In genomic region chr10:34723746-34724145, GRCh38 we compare ENCODE assay signal across 8 cellular contexts.
A peak's percentile ranks its signal among the peaks of the same experiment; 100 is the strongest.
DNase-seq lines count a peak whose midpoint lies in the region; ATAC-seq, FAIRE-seq and TF ChIP-seq lines count a peak whose summit lies in the region.

No MANE protein-coding gene starts in this region.

- peak; percentile 48 for ATAC-seq in GM21529 (IDR thresholded peaks at IDR 0.05; ENCODE audit: unreplicated experiment)
- no peak for ATAC-seq in HG03280 (IDR thresholded peaks at IDR 0.05; ENCODE audit: unreplicated experiment)

- no peak overlapping the region for H2BK12ac ChIP-seq in H1 (ENCODE audit: low read depth, low read length)

- H3K27me3 ChIP-seq in H1 (replicated peaks in 1 of 4; ENCODE audit: control insufficient read depth in 3 of 4, extremely low read depth in 1 of 4, insufficient read depth in 3 of 4, low read length in 3 of 4) (no peaks in the 10 kb centered on the region), muscle layer of colon (ENCODE audit: control insufficient read depth in 1 of 2, insufficient read depth in 2 of 2, low read length in 2 of 2) (no peaks in the 10 kb centered on the region)

- H3K9ac ChIP-seq in H1 (replicated peaks in 1 of 4; ENCODE audit: extremely low read depth in 1 of 4, low read depth in 3 of 4, low read length in 3 of 4) (no peak overlapping the region), muscle layer of colon (ENCODE audit: low read length) (no peak overlapping the region)

- peaks cover 15% of the 10 kb centered on the region for H3K79me1 ChIP-seq in H1 (ENCODE audit: low read depth, low read length)

- no peak overlapping the region for H2BK120ac ChIP-seq in H1 (replicated peaks; ENCODE audit: low read depth, low read length)

- DNase-seq in DMS153 treated with DMSO at 0.1 percent for 48 hours (lab: John Stamatoyannopoulos, UW; ENCODE audit: unreplicated experiment) (peak; percentile 12), NCI-H226 (peak; percentile 31), H1 (ENCODE audit: low read depth in 1 of 2, low spot score in 2 of 2) (peak in 1 of 2 experiments; percentile 40)
- no peak for DNase-seq in activated CD8-positive, alpha-beta memory T cell treated with anti-CD3 and anti-CD28 coated beads, Interleukin-2, amount 50 U/mL, for 48 hours
- no peak for DNase-seq in activated CD4-positive, alpha-beta T cell treated with anti-CD3 and anti-CD28 coated beads, Interleukin-2, amount 50 U/mL, for 4 hours

- H3K23me2 ChIP-seq in H1 (ENCODE audit: low read depth, low read length) = peaks cover 3% of the 10 kb centered on the region; the same call in 1 of the 2 replicates

- TF ChIP-seq POLR2A in H1 (IDR thresholded peaks at IDR 0.05; ENCODE audit: control extremely low read depth in 1 of 2, low read depth in 2 of 2, low read length in 2 of 2) = no peak

- H2BK15ac ChIP-seq in H1 (ENCODE audit: low read length) = no peak overlapping the region

- peaks cover 10 to 91% of the 10 kb centered on the region in 2 experiments; a peak in 3 of 4 replicates for H3K79me2 ChIP-seq in H1 (ENCODE audit: control insufficient read depth in 1 of 2, insufficient read depth in 2 of 2, low read length in 2 of 2)

- H3K14ac ChIP-seq in H1 (ENCODE audit: insufficient read length) = no peak overlapping the region

- TF ChIP-seq EP300 in H1 (IDR thresholded peaks at IDR 0.05; ENCODE audit: borderline replicate concordance in 1 of 2, low read depth in 2 of 2, low read length in 2 of 2) = no peak

- peak; percentile 59 to 68 for TF ChIP-seq RAD21 in H1 (IDR thresholded peaks at IDR 0.05 in 1 of 2, conservative IDR thresholded peaks at IDR 0.05 in 1 of 2; ENCODE audit: low read depth in 2 of 2, low read length in 2 of 2)

- H3K4me3 ChIP-seq in H1 (ENCODE audit: extremely low read depth in 1 of 4, insufficient read depth in 2 of 4, low read depth in 3 of 4, low read length in 4 of 4) (no peak overlapping the region), muscle layer of colon (ENCODE audit: low read depth in 1 of 2, low read length in 2 of 2) (peak overlapping the region in 1 of 2 donors; percentile 12)

- no peak overlapping the region for H2AK5ac ChIP-seq in H1 (ENCODE audit: low read depth, low read length)

- H3K4me1 ChIP-seq in H1 (replicated peaks in 1 of 4; ENCODE audit: control insufficient read depth in 3 of 4, insufficient read depth in 4 of 4, low read length in 3 of 4) (no peaks in the 10 kb centered on the region), muscle layer of colon (ENCODE audit: insufficient read depth, low read length) (peaks cover 53% of the 10 kb centered on the region)

- H2BK20ac ChIP-seq in H1 (ENCODE audit: low read length) = no peak overlapping the region

- peaks cover 1 to 7% of the 10 kb centered on the region in 2 experiments for H4K20me1 ChIP-seq in H1 (replicated peaks in 1 of 2; ENCODE audit: control insufficient read depth in 1 of 2, insufficient read depth in 2 of 2, low read length in 2 of 2)

- H2BK5ac ChIP-seq in H1 (ENCODE audit: low read depth, low read length) = no peak overlapping the region

- no peak overlapping the region for H4K8ac ChIP-seq in H1 (ENCODE audit: extremely low read depth, insufficient read depth, low read length)

- no peak overlapping the region for H4K91ac ChIP-seq in H1 (replicated peaks; ENCODE audit: insufficient read length, low read length)

- H3K36me3 ChIP-seq in H1 (ENCODE audit: control insufficient read depth in 2 of 4, insufficient read depth in 4 of 4, low read length in 3 of 4) (no peaks in the 10 kb centered on the region), muscle layer of colon (ENCODE audit: insufficient read depth, low read length) (no peaks in the 10 kb centered on the region)

- CTCF ChIA-PET in H1 (lab: Charles Lee; ENCODE audit: partially characterized antibody) = interaction anchor here (0.6 to 3.3 kb wide), 38 partner anchors 9 to 1307 kb away, joined by 3 to 35 read pairs (median 4); no protein-coding TSS in a partner anchor

- TF ChIP-seq CTCF in H1 (IDR thresholded peaks at IDR 0.05; ENCODE audit: control extremely low read depth in 1 of 3, insufficient read depth in 1 of 3, low read depth in 1 of 3, low read length in 3 of 3) = peak in 2 of 3 experiments; percentile 38 to 53; a peak in 2 of 4 replicates

- no peak overlapping the region for H3K18ac ChIP-seq in H1 (ENCODE audit: extremely low read depth, low read length)

- POLR2A ChIA-PET in H1 (lab: Charles Lee; ENCODE audit: partially characterized antibody) = interaction anchor here (0.5 to 1.5 kb wide), 2 partner anchors 12 to 82 kb away, joined by 3 read pairs; no protein-coding TSS in a partner anchor

- H3K4me2 ChIP-seq in H1 (ENCODE audit: insufficient read depth in 1 of 2, low read depth in 2 of 2, low read length in 2 of 2) = no peak overlapping the region

- H3K9me3 ChIP-seq in H1 (ENCODE audit: insufficient read depth in 2 of 2, low read depth in 1 of 2, low read length in 1 of 2) = no peaks in the 10 kb centered on the region
- H3K9me3 ChIP-seq in muscle layer of colon (ENCODE audit: low read length) = no peaks in the 10 kb centered on the region

- no peak overlapping the region for H4K5ac ChIP-seq in H1 (ENCODE audit: insufficient read length, low read depth, low read length)

- no peak overlapping the region for H3K56ac ChIP-seq in H1 (replicated peaks; ENCODE audit: insufficient read length, low read depth, low read length)

- no peak overlapping the region for H3K4ac ChIP-seq in H1 (replicated peaks; ENCODE audit: insufficient read length, low read depth, low read length)

- no peak for FAIRE-seq in H1 (lab: Jason Lieb, UNC)

- no peak overlapping the region for H2AFZ ChIP-seq in H1 (ENCODE audit: low read length)

- WGBS in H1 (ENCODE audit: extremely low coverage in 1 of 2, insufficient coverage in 1 of 2, insufficient read length in 1 of 2, insufficient replicate concordance in 2 of 2, low coverage in 1 of 2, low lambda C conversion rate in 2 of 2, missing lambda C conversion rate in 1 of 2), 2 experiments = 91% methylated on average over 9 of the region's 9 CpGs; no CpG with 5 or more reads in 1 of the 2 experiments

- H3K27ac ChIP-seq in H1 (ENCODE audit: low read depth, low read length) (no peak overlapping the region), muscle layer of colon (ENCODE audit: low read depth, low read length) (peak overlapping the region; percentile 4)

- H3K23ac ChIP-seq in H1 (ENCODE audit: insufficient read length) = no peak overlapping the region

TF ChIP-seq in H1, 55 proteins besides CTCF, POLR2A, EP300 and RAD21:
- TF ChIP-seq GTF2F1 (IDR thresholded peaks at IDR 0.05; ENCODE audit: borderline replicate concordance, low read depth, low read length) = no peak
- TF ChIP-seq ASH2L (IDR thresholded peaks at IDR 0.05; ENCODE audit: low read length) = no peak
- no peak for TF ChIP-seq RFX5 (IDR thresholded peaks at IDR 0.05; ENCODE audit: borderline replicate concordance, low read depth, low read length)
- TF ChIP-seq TAF1 (IDR thresholded peaks at IDR 0.05; ENCODE audit: low read depth, low read length) = no peak
- no peak for TF ChIP-seq ZNF274 (IDR thresholded peaks at IDR 0.05; ENCODE audit: borderline replicate concordance, extremely low read depth, low read length)
- no peak for TF ChIP-seq TCF12 (IDR thresholded peaks at IDR 0.05; ENCODE audit: low read depth, low read length)
- no peak for TF ChIP-seq HDAC6 (IDR thresholded peaks at IDR 0.05; ENCODE audit: low read depth, low read length)
- no peak for TF ChIP-seq NRF1 (IDR thresholded peaks at IDR 0.05; ENCODE audit: low read depth, low read length)
- no peak for TF ChIP-seq GABPA (IDR thresholded peaks at IDR 0.05; ENCODE audit: borderline replicate concordance, insufficient read depth, low read length)
- no peak for TF ChIP-seq SRF (IDR thresholded peaks at IDR 0.05; ENCODE audit: low read depth, low read length)
- TF ChIP-seq PHF8 (conservative IDR thresholded peaks at IDR 0.05; ENCODE audit: low read depth, low read length) = no peak
- no peak for TF ChIP-seq SIX5 (IDR thresholded peaks at IDR 0.05; ENCODE audit: low read depth, low read length)
- TF ChIP-seq SP1 (IDR thresholded peaks at IDR 0.05; ENCODE audit: low read depth, low read length) = no peak
- no peak for TF ChIP-seq CREB1 (IDR thresholded peaks at IDR 0.05)
- TF ChIP-seq USF2 (IDR thresholded peaks at IDR 0.05; ENCODE audit: low read length) = no peak
TF ChIP-seq in H1: peak in this region for 0.

Comparison
In these comparisons a context has a peak if more than half of its experiments do, and no peak if none do; other contexts are left out.
1. DNase-seq: peak in DMS153 treated with DMSO at 0.1 percent for 48 hours (single experiment) and NCI-H226 (single experiment); none in activated CD8-positive, alpha-beta memory T cell treated with anti-CD3 and anti-CD28 coated beads, Interleukin-2, amount 50 U/mL, for 48 hours (single experiment) and activated CD4-positive, alpha-beta T cell treated with anti-CD3 and anti-CD28 coated beads, Interleukin-2, amount 50 U/mL, for 4 hours (0 of 2).